ENCODE assay signal across 20 cellular contexts in the genomic region with DNA sequence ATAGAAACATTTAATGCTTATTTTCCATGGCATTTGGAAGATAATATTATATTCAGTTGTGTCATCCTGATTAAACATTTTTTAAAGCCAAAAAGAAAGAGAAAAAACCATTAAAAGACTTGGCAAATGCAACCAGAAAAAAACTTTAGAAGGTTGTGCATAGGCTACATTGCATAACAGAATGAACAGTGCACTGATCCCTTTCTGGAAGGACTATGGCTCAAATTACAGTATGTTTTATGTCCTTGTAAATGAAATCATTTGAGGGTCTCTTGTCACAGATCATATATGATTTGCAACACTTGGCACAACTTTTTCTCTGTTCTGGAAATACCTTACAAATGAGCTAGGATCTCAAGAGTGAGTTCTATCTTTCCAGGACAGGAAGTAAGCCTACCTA.
DNase-seq lines count a peak whose midpoint lies in the region; ATAC-seq and TF ChIP-seq lines count a peak whose summit lies in the region.
"Had no signal": no experiment of that assay in that cellular context is flagged by ENCODE, and none has a peak within 500 bp of the region (broad histone marks: within the 10 kb centered on the region; RNA-seq: fewer than 3 reads in every experiment).

No MANE protein-coding gene starts in this region.

- H3K27me3 ChIP-seq in adipocyte (replicated peaks; ENCODE audit: control insufficient read depth, insufficient read depth, low read length) (no peaks in the 10 kb centered on the region), transverse colon (no peaks in the 10 kb centered on the region)
- H3K27me3 ChIP-seq: MG63, SJCRH30 had no signal

- intact Hi-C loops in transverse colon (cut with DNase I; ENCODE audit: low total_unique reads) = no loop called here

- no peak for TF ChIP-seq RAD21 in Ishikawa (IDR thresholded peaks at IDR 0.05; ENCODE audit: low read depth)

- TF ChIP-seq CTCF in transverse colon (IDR thresholded peaks at IDR 0.05) = no peak

- DNase-seq in adipocyte (ENCODE audit: low read depth) (peak; percentile 62), left kidney (ENCODE audit: low read depth, low spot score) (peak; percentile 11), NCI-H146 (lab: John Stamatoyannopoulos, UW) (no peak), transverse colon (no peak)
- DNase-seq in stimulated activated CD4-positive, alpha-beta T cell treated with anti-CD3 and anti-CD28 coated beads, Interleukin-2, amount 100 ng/mL, for 24 hours = no peak
- DNase-seq: ACHN; DMS153; KBM-7; MG63; NCI-H1694; NCI-H2081; NCI-H446; NCI-H524 treated with DMSO at 0.1 percent for 48 hours; NCI-H82; NK-92 treated with Interleukin-12 subunit alpha and Interleukin-12 subunit beta, amount 100 ng/mL, for 24 hours; PC-3; SJCRH30 had no signal

- no peak for TF ChIP-seq POLR2A in transverse colon (IDR thresholded peaks at IDR 0.05)

- H3K4me1 ChIP-seq in adipocyte (ENCODE audit: control insufficient read depth, insufficient read depth, low read length) (peaks cover 8% of the 10 kb centered on the region), transverse colon (no peaks in the 10 kb centered on the region)

- H3K9me3 ChIP-seq in adipocyte (ENCODE audit: control insufficient read depth, low read length) (no peaks in the 10 kb centered on the region), transverse colon (no peaks in the 10 kb centered on the region)
- H3K9me3 ChIP-seq: MG63 had no signal

- H3K4me3 ChIP-seq in adipocyte (ENCODE audit: low read length) = no peak overlapping the region
- H3K4me3 ChIP-seq in transverse colon = no peak overlapping the region
- H3K4me3 ChIP-seq: MG63, SJCRH30 had no signal

- H3K36me3 ChIP-seq in adipocyte (ENCODE audit: control insufficient read depth, insufficient read depth, low read length, severe bottlenecking) = no peaks in the 10 kb centered on the region
- H3K36me3 ChIP-seq in transverse colon = no peaks in the 10 kb centered on the region
- H3K36me3 ChIP-seq: MG63, SJCRH30 had no signal

- no peak overlapping the region for H3K9ac ChIP-seq in adipocyte (ENCODE audit: low read length)

- TF ChIP-seq EP300 in Ishikawa (IDR thresholded peaks at IDR 0.05; ENCODE audit: borderline replicate concordance) (no peak), transverse colon (IDR thresholded peaks at IDR 0.05; ENCODE audit: low read depth) (no peak)

- in situ Hi-C loops in transverse colon (cut with MboI; ENCODE audit: low pct_ligation_motif_present in 1 of 4, low pct_unique_long_range_greater_than_20kb in 1 of 4, low sequenced_read_pairs in 3 of 4) = no loop called here

- no peak for ATAC-seq in HG03520 (IDR thresholded peaks at IDR 0.05; ENCODE audit: unreplicated experiment)
- ATAC-seq: PC-3, Right ventricle myocardium inferior had no signal

- H3K27ac ChIP-seq in transverse colon = no peak overlapping the region
- H3K27ac ChIP-seq: SJCRH30 had no signal

TF ChIP-seq in Ishikawa, 13 proteins besides CTCF, POLR2A, EP300 and RAD21:
- no peak for TF ChIP-seq FOXM1 (IDR thresholded peaks at IDR 0.05; ENCODE audit: borderline replicate concordance, low read depth)
- TF ChIP-seq TAF1 (IDR thresholded peaks at IDR 0.05; ENCODE audit: low read depth) = no peak
- TF ChIP-seq MAX (IDR thresholded peaks at IDR 0.05) = no peak
- no peak for TF ChIP-seq REST (IDR thresholded peaks at IDR 0.05; ENCODE audit: low read depth)
- TF ChIP-seq USF1 (IDR thresholded peaks at IDR 0.05) = no peak
- TF ChIP-seq CEBPB (IDR thresholded peaks at IDR 0.05) = peak; percentile 77

Comparison
In these comparisons a context has a peak if more than half of its experiments do, and no peak if none do; other contexts are left out.
1. DNase-seq: peak in adipocyte (single experiment) and left kidney (single experiment); none in stimulated activated CD4-positive, alpha-beta T cell treated with anti-CD3 and anti-CD28 coated beads, Interleukin-2, amount 100 ng/mL, for 24 hours (0 of 2), NCI-H146 (single experiment) and transverse colon (single experiment).